In genomic region chr17:75182319-75182568, GRCh38 we compare ENCODE assay signal across 1 cellular context.
TF ChIP-seq lines count a peak whose summit lies in the region.

No MANE protein-coding gene starts in this region.

TF ChIP-seq in GM12878, 131 proteins besides CTCF, POLR2A, EP300 and RAD21 (continued from another document):
- TF ChIP-seq REST (IDR thresholded peaks at IDR 0.05; ENCODE audit: low read depth, low read length), result no peak
- TF ChIP-seq, protein P1, sequence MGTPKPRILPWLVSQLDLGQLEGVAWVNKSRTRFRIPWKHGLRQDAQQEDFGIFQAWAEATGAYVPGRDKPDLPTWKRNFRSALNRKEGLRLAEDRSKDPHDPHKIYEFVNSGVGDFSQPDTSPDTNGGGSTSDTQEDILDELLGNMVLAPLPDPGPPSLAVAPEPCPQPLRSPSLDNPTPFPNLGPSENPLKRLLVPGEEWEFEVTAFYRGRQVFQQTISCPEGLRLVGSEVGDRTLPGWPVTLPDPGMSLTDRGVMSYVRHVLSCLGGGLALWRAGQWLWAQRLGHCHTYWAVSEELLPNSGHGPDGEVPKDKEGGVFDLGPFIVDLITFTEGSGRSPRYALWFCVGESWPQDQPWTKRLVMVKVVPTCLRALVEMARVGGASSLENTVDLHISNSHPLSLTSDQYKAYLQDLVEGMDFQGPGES (IDR thresholded peaks at IDR 0.05), result no peak
- no peak for TF ChIP-seq ZNF24 (IDR thresholded peaks at IDR 0.05)
- TF ChIP-seq, protein P2, sequence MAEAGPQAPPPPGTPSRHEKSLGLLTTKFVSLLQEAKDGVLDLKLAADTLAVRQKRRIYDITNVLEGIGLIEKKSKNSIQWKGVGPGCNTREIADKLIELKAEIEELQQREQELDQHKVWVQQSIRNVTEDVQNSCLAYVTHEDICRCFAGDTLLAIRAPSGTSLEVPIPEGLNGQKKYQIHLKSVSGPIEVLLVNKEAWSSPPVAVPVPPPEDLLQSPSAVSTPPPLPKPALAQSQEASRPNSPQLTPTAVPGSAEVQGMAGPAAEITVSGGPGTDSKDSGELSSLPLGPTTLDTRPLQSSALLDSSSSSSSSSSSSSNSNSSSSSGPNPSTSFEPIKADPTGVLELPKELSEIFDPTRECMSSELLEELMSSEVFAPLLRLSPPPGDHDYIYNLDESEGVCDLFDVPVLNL (IDR thresholded peaks at IDR 0.05; ENCODE audit: low read depth, low read length), result no peak
- no peak for TF ChIP-seq ZNF687 (IDR thresholded peaks at IDR 0.05)
- TF ChIP-seq GATAD2B (conservative IDR thresholded peaks at IDR 0.05; ENCODE audit: low read depth), result peak; percentile 65; the same call in 1 of the 2 replicates
- TF ChIP-seq IRF5 (IDR thresholded peaks at IDR 0.05; ENCODE audit: borderline replicate concordance), result no peak
- no peak for TF ChIP-seq CBX5 (IDR thresholded peaks at IDR 0.05; ENCODE audit: low read depth)
- TF ChIP-seq NFYA (IDR thresholded peaks at IDR 0.05; ENCODE audit: borderline replicate concordance, low read depth, low read length), result no peak
- TF ChIP-seq MAX (IDR thresholded peaks at IDR 0.05; ENCODE audit: low read depth, low read length), result no peak
- TF ChIP-seq CBFB (IDR thresholded peaks at IDR 0.05; ENCODE audit: low read depth), result no peak
